In the genomic region with DNA sequence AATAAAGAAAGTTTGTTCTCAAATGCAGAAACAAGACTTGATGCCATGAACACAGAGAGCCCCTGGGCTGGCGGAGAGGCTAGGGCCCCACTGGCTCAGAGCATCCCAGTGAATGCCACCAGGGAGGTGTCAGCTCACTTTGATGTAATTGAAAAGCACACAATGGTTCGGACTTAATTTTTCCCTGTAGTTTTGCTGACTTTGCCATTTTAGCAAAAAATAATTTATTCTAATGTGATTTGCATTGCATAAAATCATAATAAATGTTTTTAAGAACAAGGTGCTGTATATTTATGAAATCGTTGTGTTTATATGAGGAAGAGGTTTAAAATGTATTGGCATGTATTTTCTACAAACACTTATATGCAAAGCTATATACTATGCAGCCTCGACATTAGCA, we compare ENCODE assay signal across 28 cellular contexts.
"Had no signal": no experiment of that assay in that cellular context is flagged by ENCODE, and none has a peak within 500 bp of the region (broad histone marks: within the 10 kb centered on the region; RNA-seq: fewer than 3 reads in every experiment).

No MANE protein-coding gene starts in this region.

- H3K4me1 ChIP-seq: neural progenitor cell, parathyroid adenoma, psoas muscle, spleen, suprapubic skin, testis, tibial artery, transverse colon, upper lobe of right lung, uterus had no signal

- ATAC-seq: natural killer cell; psoas muscle; right cardiac atrium; sciatic nerve; stimulated activated memory B cell treated with anti-CD40 and anti-IgM and Interleukin-4, amounts not matched to agents 10 μg/mL and 1 μg/mL and 100 μg/mL, for 72 hours; stimulated activated naive CD8-positive, alpha-beta T cell treated with anti-CD3 and anti-CD28 coated beads, Interleukin-15, amount 100 ng/mL, for 72 hours; stimulated activated naive CD8-positive, alpha-beta T cell treated with anti-CD3 and anti-CD28 coated beads, Interleukin-15, Interleukin-2, amounts not matched to agents 100 U/mL and 50 U/mL, for 24 hours; upper lobe of right lung had no signal

- DNase-seq: natural killer cell; occipital lobe; ovary; posterior cingulate gyrus; psoas muscle; right cardiac atrium; spleen; stimulated activated CD4-positive, alpha-beta T cell treated with anti-CD3 and anti-CD28 coated beads, Interleukin-12 subunit alpha, Interleukin-12 subunit beta, amount 100 ng/mL, for 4 hours; stimulated activated CD4-positive, alpha-beta T cell treated with anti-CD3 and anti-CD28 coated beads, Interleukin-1b, Interleukin-23, amount 100 ng/mL, for 48 hours; stimulated activated CD4-positive, alpha-beta T cell treated with anti-CD3 and anti-CD28 coated beads, Interleukin-4, amount 100 ng/mL, for 1 hour; stimulated activated CD4-positive, alpha-beta T cell treated with anti-CD3 and anti-CD28 coated beads, Interleukin-4, amount 100 ng/mL, for 4 hours; stimulated activated CD8-positive, alpha-beta memory T cell treated with anti-CD3 and anti-CD28 coated beads, Interleukin-4, amount 100 ng/mL, for 48 hours; stimulated activated naive CD4-positive, alpha-beta T cell; stimulated activated naive CD8-positive, alpha-beta T cell treated with anti-CD3 and anti-CD28 coated beads, Interleukin-15, amount 100 ng/mL, for 72 hours; stimulated activated naive CD8-positive, alpha-beta T cell treated with anti-CD3 and anti-CD28 coated beads, Interleukin-15, Interleukin-2, amounts not matched to agents 100 U/mL and 50 U/mL, for 24 hours; substantia nigra; testis; tibial artery; transverse colon; upper lobe of right lung; uterus had no signal

- H3K9ac ChIP-seq: neural progenitor cell, parathyroid adenoma had no signal

- H3K4me2 ChIP-seq: neural progenitor cell, smooth muscle cell had no signal

- H3K9me3 ChIP-seq: ovary, psoas muscle, spleen, suprapubic skin, testis, tibial artery, transverse colon, upper lobe of right lung, uterus had no signal

- H2AFZ ChIP-seq: neural progenitor cell, parathyroid adenoma had no signal

- H3K27me3 ChIP-seq: neural progenitor cell, ovary, testis, tibial artery, transverse colon, upper lobe of right lung, uterus had no signal

- H3K4me3 ChIP-seq: neural progenitor cell, ovary, psoas muscle, skin epidermis, smooth muscle cell, spleen, suprapubic skin, testis, tibial artery, transverse colon, upper lobe of right lung, uterus had no signal

- H3K36me3 ChIP-seq: neural progenitor cell, ovary, spleen, suprapubic skin, tibial artery, transverse colon, upper lobe of right lung, uterus had no signal

- H3K27ac ChIP-seq: neural progenitor cell, ovary, parathyroid adenoma, psoas muscle, skin epidermis, spleen, suprapubic skin, testis, tibial artery, transverse colon, upper lobe of right lung, uterus had no signal

- H3K79me2 ChIP-seq: parathyroid adenoma had no signal
